22 cellular contexts compared by ENCODE assay signal in genomic region chr1:154716614-154717372, GRCh38.
DNase-seq lines count a peak whose midpoint lies in the region; ATAC-seq and TF ChIP-seq lines count a peak whose summit lies in the region.
"Had no signal": no experiment of that assay in that cellular context is flagged by ENCODE, and none has a peak within 500 bp of the region (broad histone marks: within the 10 kb centered on the region; RNA-seq: fewer than 3 reads in every experiment).

No MANE protein-coding gene starts in this region.

- no peak overlapping the region for H3K4me3 ChIP-seq in muscle layer of colon (ENCODE audit: low read depth in 1 of 2, low read length in 2 of 2)
- no peak overlapping the region for H3K4me3 ChIP-seq in uterus
- H3K4me3 ChIP-seq: body of pancreas had no signal

- H3K27me3 ChIP-seq in muscle layer of colon (ENCODE audit: control insufficient read depth in 1 of 2, insufficient read depth in 2 of 2, low read length in 2 of 2) (no peaks in the 10 kb centered on the region), uterus (no peaks in the 10 kb centered on the region)
- H3K27me3 ChIP-seq: body of pancreas had no signal

- H3K4me1 Mint-ChIP-seq in activated CD4-positive, alpha-beta T cell treated with anti-CD3 and anti-CD28 coated beads, Interleukin-2, amount 10 ng/mL, durations not matched to agents 7 days and 5 days, result peaks cover 27% of the 10 kb centered on the region

- no peak overlapping the region for H3K9ac ChIP-seq in muscle layer of colon (ENCODE audit: low read length)

- DNase-seq in Right ventricle myocardium superior (no peak), cardiac septum (ENCODE audit: low spot score) (no peak), dermis blood vessel endothelial cell (peak; percentile 12), uterus (peak; percentile 59 to 76), cerebellar nuclear complex (lab: John Stamatoyannopoulos, UW) (no peak), T-helper 9 cell (no peak)
- no peak for DNase-seq in activated CD4-positive, alpha-beta T cell treated with anti-CD3 and anti-CD28 coated beads, Interleukin-2, amount 10 ng/mL, durations not matched to agents 7 days and 5 days
- DNase-seq: activated CD8-positive, alpha-beta memory T cell treated with anti-CD3 and anti-CD28 coated beads, Interleukin-2, amount 50 U/mL, for 4 hours; activated effector memory CD4-positive, alpha-beta T cell treated with Interleukin-2 at 50 U/mL for 16 hours; cortex of kidney; kidney; NCI-H1436 treated with DMSO at 0.1 percent for 48 hours; NCI-H69; nephron progenitor cell; SHP77; stimulated activated CD4-positive, alpha-beta T cell treated with anti-CD3 and anti-CD28 coated beads, Interleukin-12 subunit alpha, Interleukin-12 subunit beta, amount 100 ng/mL, for 4 hours; stimulated activated CD8-positive, alpha-beta memory T cell treated with anti-CD3 and anti-CD28 coated beads, Interleukin-4, amount 100 ng/mL, for 48 hours had no signal

- H3K27ac Mint-ChIP-seq in activated CD4-positive, alpha-beta T cell treated with anti-CD3 and anti-CD28 coated beads, Interleukin-2, amount 10 ng/mL, durations not matched to agents 7 days and 5 days, result no peak overlapping the region
- H3K27ac Mint-ChIP-seq: nephron progenitor cell had no signal

- H3K36me3 ChIP-seq in muscle layer of colon (ENCODE audit: insufficient read depth, low read length), result peaks cover 10% of the 10 kb centered on the region
- H3K36me3 ChIP-seq in uterus, result no peaks in the 10 kb centered on the region

- H3K27ac ChIP-seq in muscle layer of colon (ENCODE audit: low read depth, low read length), result peak overlapping the region; percentile 1
- peak overlapping the region; percentile 70 to 76 for H3K27ac ChIP-seq in uterus
- H3K27ac ChIP-seq: body of pancreas had no signal

- H3K27me3 Mint-ChIP-seq in activated CD4-positive, alpha-beta T cell treated with anti-CD3 and anti-CD28 coated beads, Interleukin-2, amount 10 ng/mL, durations not matched to agents 7 days and 5 days, result peaks cover 2% of the 10 kb centered on the region
- H3K27me3 Mint-ChIP-seq: T-cell had no signal

- peaks cover 4% of the 10 kb centered on the region for H3K36me3 Mint-ChIP-seq in activated CD4-positive, alpha-beta T cell treated with anti-CD3 and anti-CD28 coated beads, Interleukin-2, amount 10 ng/mL, durations not matched to agents 7 days and 5 days (ENCODE audit: low read depth)
- H3K36me3 Mint-ChIP-seq: memory B cell, T-cell had no signal

- POLR2A ChIA-PET in activated CD4-positive, alpha-beta T cell treated with anti-CD3 and anti-CD28 coated beads, Interleukin-2, amount 10 ng/mL, durations not matched to agents 7 days and 5 days (lab: Charles Lee), result no interaction called here

- no peak for TF ChIP-seq POLR2A in uterus (IDR thresholded peaks at IDR 0.05)

- H3K9me3 Mint-ChIP-seq in activated CD4-positive, alpha-beta T cell treated with anti-CD3 and anti-CD28 coated beads, Interleukin-2, amount 10 ng/mL, durations not matched to agents 7 days and 5 days, result peaks cover 2% of the 10 kb centered on the region
- H3K9me3 Mint-ChIP-seq: memory B cell, nephron progenitor cell, T-cell had no signal

- CTCF ChIA-PET in activated CD4-positive, alpha-beta T cell treated with anti-CD3 and anti-CD28 coated beads, Interleukin-2, amount 10 ng/mL, durations not matched to agents 7 days and 5 days (lab: Charles Lee), result interaction anchor here (0.6 to 0.8 kb wide), 3 partner anchors 18 to 149 kb away, joined by 3 to 5 read pairs (median 3); partner anchors contain the start of gene CHRNB2

- peak; percentile 41 for ATAC-seq in Right ventricle myocardium superior (ENCODE audit: poor library complexity)
- ATAC-seq: body of pancreas, HepG2 had no signal

- peaks cover 16% of the 10 kb centered on the region for H3K4me1 ChIP-seq in muscle layer of colon (ENCODE audit: insufficient read depth, low read length)
- peaks cover 0 to 21% of the 10 kb centered on the region in 2 donors for H3K4me1 ChIP-seq in uterus

- no peak overlapping the region for H3K4me3 Mint-ChIP-seq in activated CD4-positive, alpha-beta T cell treated with anti-CD3 and anti-CD28 coated beads, Interleukin-2, amount 10 ng/mL, durations not matched to agents 7 days and 5 days
- H3K4me3 Mint-ChIP-seq: memory B cell, nephron progenitor cell, T-cell had no signal

- H3K9me3 ChIP-seq in muscle layer of colon (ENCODE audit: low read length), result no peaks in the 10 kb centered on the region
- H3K9me3 ChIP-seq in uterus, result no peaks in the 10 kb centered on the region
- H3K9me3 ChIP-seq: body of pancreas had no signal

- TF ChIP-seq CTCF in uterus (IDR thresholded peaks at IDR 0.05), result peak; percentile 41 to 60 (median 53)

- intact Hi-C loops in Right ventricle myocardium superior (cut with DNase I), result no loop called here
- intact Hi-C loops in cardiac septum (cut with DNase I), result no loop called here
- intact Hi-C loops in uterus (cut with DNase I; ENCODE audit: low total_unique reads), result no loop called here

Comparison
In these comparisons a context has a peak if more than half of its experiments do, and no peak if none do; other contexts are left out.
1. DNase-seq: peak in dermis blood vessel endothelial cell (single experiment) and uterus (2 of 2); none in Right ventricle myocardium superior (single experiment), cardiac septum (single experiment), cerebellar nuclear complex (0 of 2), activated CD4-positive, alpha-beta T cell treated with anti-CD3 and anti-CD28 coated beads, Interleukin-2, amount 10 ng/mL, durations not matched to agents 7 days and 5 days (single experiment) and T-helper 9 cell (single experiment).